Comparison of ENCODE assay signal across 1 cellular context in the genomic region with DNA sequence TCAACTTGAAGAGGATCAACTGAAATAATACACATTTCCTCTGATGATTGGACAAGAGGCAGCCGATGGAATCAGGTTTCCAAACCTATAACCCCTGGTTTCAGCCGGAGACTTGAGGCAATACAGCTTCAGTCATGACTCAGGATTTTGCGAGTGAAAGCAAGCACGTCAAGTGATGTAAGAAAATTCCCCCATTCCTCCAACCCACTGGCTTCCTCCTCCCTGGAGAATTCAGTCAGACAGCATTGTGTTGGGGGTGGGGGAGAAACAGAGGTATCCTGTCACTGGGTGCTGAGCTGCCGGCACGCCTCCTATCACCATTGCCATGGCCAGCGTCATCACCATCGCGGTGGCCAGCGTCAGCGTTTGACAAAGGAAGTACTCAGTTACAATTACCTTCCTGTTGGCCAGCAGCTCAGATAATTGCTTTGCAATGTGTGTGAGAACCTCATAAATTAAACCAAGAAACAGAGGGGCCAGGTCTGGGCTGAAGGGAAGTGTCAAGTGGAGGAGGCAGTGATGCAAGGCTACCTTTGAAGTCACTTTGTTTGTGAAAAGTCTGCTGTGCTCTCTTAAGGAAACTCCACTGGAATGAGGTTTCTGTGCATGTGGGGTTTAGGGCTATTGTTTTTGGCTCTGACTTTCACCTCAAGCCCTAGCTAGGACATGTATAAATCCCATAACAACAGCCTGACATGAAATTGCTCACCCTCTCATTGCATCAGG.
A peak's percentile ranks its signal among the peaks of the same experiment; 100 is the strongest.
TF ChIP-seq lines count a peak whose summit lies in the region.

No MANE protein-coding gene starts in this region.

TF ChIP-seq in HepG2, 621 proteins besides CTCF, POLR2A, EP300 and RAD21 (continued from another document and continues in another):
- TF ChIP-seq, protein P1, sequence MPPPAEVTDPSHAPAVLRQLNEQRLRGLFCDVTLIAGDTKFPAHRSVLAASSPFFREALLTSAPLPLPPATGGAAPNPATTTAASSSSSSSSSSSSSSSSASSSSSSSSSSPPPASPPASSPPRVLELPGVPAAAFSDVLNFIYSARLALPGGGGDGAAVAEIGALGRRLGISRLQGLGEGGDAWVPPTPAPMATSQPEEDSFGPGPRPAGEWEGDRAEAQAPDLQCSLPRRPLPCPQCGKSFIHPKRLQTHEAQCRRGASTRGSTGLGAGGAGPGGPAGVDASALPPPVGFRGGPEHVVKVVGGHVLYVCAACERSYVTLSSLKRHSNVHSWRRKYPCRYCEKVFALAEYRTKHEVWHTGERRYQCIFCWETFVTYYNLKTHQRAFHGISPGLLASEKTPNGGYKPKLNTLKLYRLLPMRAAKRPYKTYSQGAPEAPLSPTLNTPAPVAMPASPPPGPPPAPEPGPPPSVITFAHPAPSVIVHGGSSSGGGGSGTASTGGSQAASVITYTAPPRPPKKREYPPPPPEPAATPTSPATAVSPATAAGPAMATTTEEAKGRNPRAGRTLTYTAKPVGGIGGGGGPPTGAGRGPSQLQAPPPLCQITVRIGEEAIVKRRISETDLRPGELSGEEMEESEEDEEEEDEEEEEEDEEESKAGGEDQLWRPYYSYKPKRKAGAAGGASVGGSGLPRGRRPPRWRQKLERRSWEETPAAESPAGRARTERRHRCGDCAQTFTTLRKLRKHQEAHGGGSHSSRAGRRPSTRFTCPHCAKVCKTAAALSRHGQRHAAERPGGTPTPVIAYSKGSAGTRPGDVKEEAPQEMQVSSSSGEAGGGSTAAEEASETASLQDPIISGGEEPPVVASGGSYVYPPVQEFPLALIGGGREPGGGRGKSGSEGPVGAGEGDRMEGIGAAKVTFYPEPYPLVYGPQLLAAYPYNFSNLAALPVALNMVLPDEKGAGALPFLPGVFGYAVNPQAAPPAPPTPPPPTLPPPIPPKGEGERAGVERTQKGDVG (CRISPR knock-in tag; IDR thresholded peaks at IDR 0.05; ENCODE audit: borderline replicate concordance), result no peak
- TF ChIP-seq, protein P2, sequence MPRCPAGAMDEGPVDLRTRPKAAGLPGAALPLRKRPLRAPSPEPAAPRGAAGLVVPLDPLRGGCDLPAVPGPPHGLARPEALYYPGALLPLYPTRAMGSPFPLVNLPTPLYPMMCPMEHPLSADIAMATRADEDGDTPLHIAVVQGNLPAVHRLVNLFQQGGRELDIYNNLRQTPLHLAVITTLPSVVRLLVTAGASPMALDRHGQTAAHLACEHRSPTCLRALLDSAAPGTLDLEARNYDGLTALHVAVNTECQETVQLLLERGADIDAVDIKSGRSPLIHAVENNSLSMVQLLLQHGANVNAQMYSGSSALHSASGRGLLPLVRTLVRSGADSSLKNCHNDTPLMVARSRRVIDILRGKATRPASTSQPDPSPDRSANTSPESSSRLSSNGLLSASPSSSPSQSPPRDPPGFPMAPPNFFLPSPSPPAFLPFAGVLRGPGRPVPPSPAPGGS (CRISPR knock-in tag; IDR thresholded peaks at IDR 0.05), result 0 out of 2 replicates have a peak, but pooled peaks have one; percentile 42
- TF ChIP-seq, protein P3, sequence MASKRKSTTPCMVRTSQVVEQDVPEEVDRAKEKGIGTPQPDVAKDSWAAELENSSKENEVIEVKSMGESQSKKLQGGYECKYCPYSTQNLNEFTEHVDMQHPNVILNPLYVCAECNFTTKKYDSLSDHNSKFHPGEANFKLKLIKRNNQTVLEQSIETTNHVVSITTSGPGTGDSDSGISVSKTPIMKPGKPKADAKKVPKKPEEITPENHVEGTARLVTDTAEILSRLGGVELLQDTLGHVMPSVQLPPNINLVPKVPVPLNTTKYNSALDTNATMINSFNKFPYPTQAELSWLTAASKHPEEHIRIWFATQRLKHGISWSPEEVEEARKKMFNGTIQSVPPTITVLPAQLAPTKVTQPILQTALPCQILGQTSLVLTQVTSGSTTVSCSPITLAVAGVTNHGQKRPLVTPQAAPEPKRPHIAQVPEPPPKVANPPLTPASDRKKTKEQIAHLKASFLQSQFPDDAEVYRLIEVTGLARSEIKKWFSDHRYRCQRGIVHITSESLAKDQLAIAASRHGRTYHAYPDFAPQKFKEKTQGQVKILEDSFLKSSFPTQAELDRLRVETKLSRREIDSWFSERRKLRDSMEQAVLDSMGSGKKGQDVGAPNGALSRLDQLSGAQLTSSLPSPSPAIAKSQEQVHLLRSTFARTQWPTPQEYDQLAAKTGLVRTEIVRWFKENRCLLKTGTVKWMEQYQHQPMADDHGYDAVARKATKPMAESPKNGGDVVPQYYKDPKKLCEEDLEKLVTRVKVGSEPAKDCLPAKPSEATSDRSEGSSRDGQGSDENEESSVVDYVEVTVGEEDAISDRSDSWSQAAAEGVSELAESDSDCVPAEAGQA (IDR thresholded peaks at IDR 0.05; ENCODE audit: low read depth), result peak; percentile 80; the same call in 1 of the 2 replicates
- TF ChIP-seq, protein P3 (CRISPR knock-in tag; IDR thresholded peaks at IDR 0.05; ENCODE audit: borderline replicate concordance), result no peak
- TF ChIP-seq HMG20B (CRISPR knock-in tag; conservative IDR thresholded peaks at IDR 0.05) (no peak), REPIN1 (CRISPR knock-in tag; IDR thresholded peaks at IDR 0.05; ENCODE audit: borderline replicate concordance, low read depth) (no peak), ZNF329 (CRISPR knock-in tag; IDR thresholded peaks at IDR 0.05; ENCODE audit: low read depth) (no peak), CREM (IDR thresholded peaks at IDR 0.05) (0 out of 2 replicates have a peak, but pooled peaks have one; percentile 60), CREM (CRISPR knock-in tag; IDR thresholded peaks at IDR 0.05) (no peak), MAFK (conservative IDR thresholded peaks at IDR 0.05 in 1 of 2, IDR thresholded peaks at IDR 0.05 in 1 of 2; ENCODE audit: low read length in 2 of 2) (0 out of 4 replicates have a peak, but pooled peaks of 1 of the 2 experiments have one; percentile 13), SOX5 (CRISPR knock-in tag; IDR thresholded peaks at IDR 0.05; ENCODE audit: borderline replicate concordance) (peak; percentile 7; the same call in 1 of the 2 replicates), CHD2 (IDR thresholded peaks at IDR 0.05; ENCODE audit: low read depth, low read length) (peak; percentile 30; the same call in 1 of the 2 replicates), ZNF501 (CRISPR knock-in tag; IDR thresholded peaks at IDR 0.05) (0 out of 2 replicates have a peak, but pooled peaks have one; percentile 39), MYNN (CRISPR knock-in tag; IDR thresholded peaks at IDR 0.05; ENCODE audit: low read depth) (peak; percentile 83), TCF7 (IDR thresholded peaks at IDR 0.05; ENCODE audit: low read depth) (0 out of 2 replicates have a peak, but pooled peaks have one; percentile 6), NFE2L2 (IDR thresholded peaks at IDR 0.05; ENCODE audit: low read length) (peak; percentile 57; the same call in 1 of the 2 replicates), SRSF4 (IDR thresholded peaks at IDR 0.05; ENCODE audit: low read depth, low read length, poor library complexity, severe bottlenecking) (no peak), HNF4A (CRISPR knock-in tag; IDR thresholded peaks at IDR 0.05) (0 out of 2 replicates have a peak, but pooled peaks have one; percentile 1), RCOR2 (CRISPR knock-in tag; IDR thresholded peaks at IDR 0.05) (peak; percentile 22; the same call in 1 of the 2 replicates), ZNF839 (CRISPR knock-in tag; IDR thresholded peaks at IDR 0.05; ENCODE audit: borderline replicate concordance) (no peak), CREB1 (IDR thresholded peaks at IDR 0.05) (peak; percentile 64), CREB1 (CRISPR knock-in tag; IDR thresholded peaks at IDR 0.05) (peak; percentile 84), NONO (IDR thresholded peaks at IDR 0.05) (no peak), NONO (CRISPR knock-in tag; conservative IDR thresholded peaks at IDR 0.05) (no peak), ZNF44 (CRISPR knock-in tag; IDR thresholded peaks at IDR 0.05) (0 out of 2 replicates have a peak, but pooled peaks have one; percentile 69), ATF7 (IDR thresholded peaks at IDR 0.05) (no peak), ATF7 (CRISPR knock-in tag; IDR thresholded peaks at IDR 0.05) (no peak), NFKBIZ (CRISPR knock-in tag; IDR thresholded peaks at IDR 0.05) (no peak), NFRKB (IDR thresholded peaks at IDR 0.05) (no peak)
- TF ChIP-seq, protein P4, sequence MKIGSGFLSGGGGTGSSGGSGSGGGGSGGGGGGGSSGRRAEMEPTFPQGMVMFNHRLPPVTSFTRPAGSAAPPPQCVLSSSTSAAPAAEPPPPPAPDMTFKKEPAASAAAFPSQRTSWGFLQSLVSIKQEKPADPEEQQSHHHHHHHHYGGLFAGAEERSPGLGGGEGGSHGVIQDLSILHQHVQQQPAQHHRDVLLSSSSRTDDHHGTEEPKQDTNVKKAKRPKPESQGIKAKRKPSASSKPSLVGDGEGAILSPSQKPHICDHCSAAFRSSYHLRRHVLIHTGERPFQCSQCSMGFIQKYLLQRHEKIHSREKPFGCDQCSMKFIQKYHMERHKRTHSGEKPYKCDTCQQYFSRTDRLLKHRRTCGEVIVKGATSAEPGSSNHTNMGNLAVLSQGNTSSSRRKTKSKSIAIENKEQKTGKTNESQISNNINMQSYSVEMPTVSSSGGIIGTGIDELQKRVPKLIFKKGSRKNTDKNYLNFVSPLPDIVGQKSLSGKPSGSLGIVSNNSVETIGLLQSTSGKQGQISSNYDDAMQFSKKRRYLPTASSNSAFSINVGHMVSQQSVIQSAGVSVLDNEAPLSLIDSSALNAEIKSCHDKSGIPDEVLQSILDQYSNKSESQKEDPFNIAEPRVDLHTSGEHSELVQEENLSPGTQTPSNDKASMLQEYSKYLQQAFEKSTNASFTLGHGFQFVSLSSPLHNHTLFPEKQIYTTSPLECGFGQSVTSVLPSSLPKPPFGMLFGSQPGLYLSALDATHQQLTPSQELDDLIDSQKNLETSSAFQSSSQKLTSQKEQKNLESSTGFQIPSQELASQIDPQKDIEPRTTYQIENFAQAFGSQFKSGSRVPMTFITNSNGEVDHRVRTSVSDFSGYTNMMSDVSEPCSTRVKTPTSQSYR (CRISPR knock-in tag; IDR thresholded peaks at IDR 0.05; ENCODE audit: borderline replicate concordance), result peak; percentile 61; the same call in 1 of the 2 replicates
- TF ChIP-seq, protein P5, sequence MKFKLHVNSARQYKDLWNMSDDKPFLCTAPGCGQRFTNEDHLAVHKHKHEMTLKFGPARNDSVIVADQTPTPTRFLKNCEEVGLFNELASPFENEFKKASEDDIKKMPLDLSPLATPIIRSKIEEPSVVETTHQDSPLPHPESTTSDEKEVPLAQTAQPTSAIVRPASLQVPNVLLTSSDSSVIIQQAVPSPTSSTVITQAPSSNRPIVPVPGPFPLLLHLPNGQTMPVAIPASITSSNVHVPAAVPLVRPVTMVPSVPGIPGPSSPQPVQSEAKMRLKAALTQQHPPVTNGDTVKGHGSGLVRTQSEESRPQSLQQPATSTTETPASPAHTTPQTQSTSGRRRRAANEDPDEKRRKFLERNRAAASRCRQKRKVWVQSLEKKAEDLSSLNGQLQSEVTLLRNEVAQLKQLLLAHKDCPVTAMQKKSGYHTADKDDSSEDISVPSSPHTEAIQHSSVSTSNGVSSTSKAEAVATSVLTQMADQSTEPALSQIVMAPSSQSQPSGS (CRISPR knock-in tag; IDR thresholded peaks at IDR 0.05), result peak; percentile 42; the same call in 1 of the 2 replicates
- TF ChIP-seq, protein P6, sequence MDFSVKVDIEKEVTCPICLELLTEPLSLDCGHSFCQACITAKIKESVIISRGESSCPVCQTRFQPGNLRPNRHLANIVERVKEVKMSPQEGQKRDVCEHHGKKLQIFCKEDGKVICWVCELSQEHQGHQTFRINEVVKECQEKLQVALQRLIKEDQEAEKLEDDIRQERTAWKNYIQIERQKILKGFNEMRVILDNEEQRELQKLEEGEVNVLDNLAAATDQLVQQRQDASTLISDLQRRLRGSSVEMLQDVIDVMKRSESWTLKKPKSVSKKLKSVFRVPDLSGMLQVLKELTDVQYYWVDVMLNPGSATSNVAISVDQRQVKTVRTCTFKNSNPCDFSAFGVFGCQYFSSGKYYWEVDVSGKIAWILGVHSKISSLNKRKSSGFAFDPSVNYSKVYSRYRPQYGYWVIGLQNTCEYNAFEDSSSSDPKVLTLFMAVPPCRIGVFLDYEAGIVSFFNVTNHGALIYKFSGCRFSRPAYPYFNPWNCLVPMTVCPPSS (IDR thresholded peaks at IDR 0.05), result no peak
- TF ChIP-seq, protein P7, sequence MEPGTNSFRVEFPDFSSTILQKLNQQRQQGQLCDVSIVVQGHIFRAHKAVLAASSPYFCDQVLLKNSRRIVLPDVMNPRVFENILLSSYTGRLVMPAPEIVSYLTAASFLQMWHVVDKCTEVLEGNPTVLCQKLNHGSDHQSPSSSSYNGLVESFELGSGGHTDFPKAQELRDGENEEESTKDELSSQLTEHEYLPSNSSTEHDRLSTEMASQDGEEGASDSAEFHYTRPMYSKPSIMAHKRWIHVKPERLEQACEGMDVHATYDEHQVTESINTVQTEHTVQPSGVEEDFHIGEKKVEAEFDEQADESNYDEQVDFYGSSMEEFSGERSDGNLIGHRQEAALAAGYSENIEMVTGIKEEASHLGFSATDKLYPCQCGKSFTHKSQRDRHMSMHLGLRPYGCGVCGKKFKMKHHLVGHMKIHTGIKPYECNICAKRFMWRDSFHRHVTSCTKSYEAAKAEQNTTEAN (CRISPR knock-in tag; conservative IDR thresholded peaks at IDR 0.05), result no peak
- TF ChIP-seq, protein P8, sequence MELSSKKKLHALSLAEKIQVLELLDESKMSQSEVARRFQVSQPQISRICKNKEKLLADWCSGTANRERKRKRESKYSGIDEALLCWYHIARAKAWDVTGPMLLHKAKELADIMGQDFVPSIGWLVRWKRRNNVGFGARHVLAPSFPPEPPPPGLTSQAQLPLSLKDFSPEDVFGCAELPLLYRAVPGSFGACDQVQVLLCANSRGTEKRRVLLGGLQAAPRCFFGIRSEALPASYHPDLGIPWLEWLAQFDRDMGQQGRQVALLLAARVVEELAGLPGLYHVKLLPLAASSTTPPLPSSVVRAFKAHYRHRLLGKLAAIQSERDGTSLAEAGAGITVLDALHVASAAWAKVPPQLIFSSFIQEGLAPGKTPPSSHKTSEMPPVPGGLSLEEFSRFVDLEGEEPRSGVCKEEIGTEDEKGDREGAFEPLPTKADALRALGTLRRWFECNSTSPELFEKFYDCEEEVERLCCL (CRISPR knock-in tag; IDR thresholded peaks at IDR 0.05; ENCODE audit: borderline replicate concordance), result no peak
